28 cellular contexts compared by ENCODE assay signal in genomic region chr2:31404827-31405226, GRCh38. TPM values are rescaled to one million over a fixed set of nuclear protein-coding genes. Genes with fewer than 3 reads are reported as not detected.
"Had no signal": no experiment of that assay in that cellular context is flagged by ENCODE, and none has a peak within 500 bp of the region (broad histone marks: within the 10 kb centered on the region; RNA-seq: fewer than 3 reads in every experiment).

No MANE protein-coding gene starts in this region.

- ATAC-seq: activated naive CD4-positive, alpha-beta T cell treated with anti-CD3 and anti-CD28 coated beads, Interleukin-2, amount 50 U/mL, for 72 hours; activated naive CD8-positive, alpha-beta T cell treated with anti-CD3 and anti-CD28 coated beads, Interleukin-2, amount 50 U/mL, for 24 hours; activated T-cell treated with anti-CD3 and anti-CD28 coated beads, Interleukin-2, amount 50 U/mL, for 4 hours; body of pancreas; Right ventricle myocardium inferior; T-cell had no signal

- H3K9me3 ChIP-seq: ascending aorta, body of pancreas had no signal

- H3K27me3 ChIP-seq: ascending aorta, body of pancreas had no signal

- H3K4me3 ChIP-seq: ascending aorta, body of pancreas, SK-N-MC had no signal

- H3K36me3 ChIP-seq: ascending aorta had no signal

- H3K27ac Mint-ChIP-seq: activated CD4-positive, alpha-beta memory T cell treated with anti-CD3 and anti-CD28 coated beads for 36 hours; activated CD4-positive, alpha-beta T cell treated with anti-CD3 and anti-CD28 coated beads, Interleukin-2, amount 10 ng/mL, durations not matched to agents 7 days and 5 days; activated naive CD4-positive, alpha-beta T cell treated with anti-CD3 and anti-CD28 coated beads, Interleukin-2, amount 50 U/mL, for 72 hours; activated naive CD8-positive, alpha-beta T cell treated with anti-CD3 and anti-CD28 coated beads, Interleukin-2, amount 50 U/mL, for 24 hours; T-cell had no signal

- H3K4me1 Mint-ChIP-seq: activated CD4-positive, alpha-beta T cell treated with anti-CD3 and anti-CD28 coated beads, Interleukin-2, amount 10 ng/mL, durations not matched to agents 7 days and 5 days; activated naive CD8-positive, alpha-beta T cell treated with anti-CD3 and anti-CD28 coated beads, Interleukin-2, amount 50 U/mL, for 24 hours; T-cell had no signal

- DNase-seq: activated CD4-positive, alpha-beta memory T cell treated with anti-CD3 and anti-CD28 coated beads for 36 hours; activated CD4-positive, alpha-beta T cell treated with anti-CD3 and anti-CD28 coated beads, Interleukin-2, amount 10 ng/mL, durations not matched to agents 7 days and 5 days; activated CD4-positive, CD25-positive, alpha-beta regulatory T cell; activated CD8-positive, alpha-beta memory T cell treated with anti-CD3 and anti-CD28 coated beads for 24 hours; activated effector memory CD4-positive, alpha-beta T cell treated with anti-CD3 and anti-CD28 coated beads, Interleukin-2, amount 50 U/mL, for 16 hours; activated naive CD4-positive, alpha-beta T cell treated with Interleukin-2 at 50 U/mL for 16 hours; activated naive CD8-positive, alpha-beta T cell treated with anti-CD3 and anti-CD28 coated beads, Interleukin-2, amount 50 U/mL, for 24 hours; activated T-cell treated with anti-CD3 and anti-CD28 coated beads, Interleukin-2, amount 50 U/mL, for 4 hours; amniotic stem cell; body of pancreas; Kasumi-1; NCI-H1105 treated with DMSO at 0.1 percent for 48 hours; NCI-H1436 treated with DMSO at 0.1 percent for 48 hours; NCI-H187; NCI-H2081; NCI-H510A treated with DMSO at 0.1 percent for 48 hours; NCI-H69; NK-92 treated with Interleukin-12 subunit alpha and Interleukin-12 subunit beta, amount 100 ng/mL, for 24 hours; T-cell; T-helper 2 cell; T1000 had no signal

- H3K27ac ChIP-seq: ascending aorta, body of pancreas, SK-N-MC, VCaP had no signal

- H3K4me1 ChIP-seq: ascending aorta, body of pancreas had no signal

- H3K4me3 Mint-ChIP-seq: activated CD4-positive, alpha-beta memory T cell treated with anti-CD3 and anti-CD28 coated beads for 36 hours; activated CD4-positive, alpha-beta T cell treated with anti-CD3 and anti-CD28 coated beads, Interleukin-2, amount 10 ng/mL, durations not matched to agents 7 days and 5 days; activated naive CD8-positive, alpha-beta T cell treated with anti-CD3 and anti-CD28 coated beads, Interleukin-2, amount 50 U/mL, for 24 hours; activated T-cell treated with anti-CD3 and anti-CD28 coated beads, Interleukin-2, amount 50 U/mL, for 4 hours; T-cell had no signal

- H3K36me3 Mint-ChIP-seq: activated CD4-positive, alpha-beta memory T cell treated with anti-CD3 and anti-CD28 coated beads for 36 hours; activated naive CD4-positive, alpha-beta T cell treated with anti-CD3 and anti-CD28 coated beads, Interleukin-2, amount 50 U/mL, for 72 hours; T-cell had no signal

- H3K9me3 Mint-ChIP-seq: activated CD4-positive, alpha-beta memory T cell treated with anti-CD3 and anti-CD28 coated beads for 36 hours; activated CD4-positive, alpha-beta T cell treated with anti-CD3 and anti-CD28 coated beads, Interleukin-2, amount 10 ng/mL, durations not matched to agents 7 days and 5 days; activated naive CD4-positive, alpha-beta T cell treated with anti-CD3 and anti-CD28 coated beads, Interleukin-2, amount 50 U/mL, for 72 hours; activated naive CD8-positive, alpha-beta T cell treated with anti-CD3 and anti-CD28 coated beads, Interleukin-2, amount 50 U/mL, for 24 hours; activated T-cell treated with anti-CD3 and anti-CD28 coated beads, Interleukin-2, amount 50 U/mL, for 4 hours had no signal

- FAIRE-seq: bronchial epithelial cell, TTC549 had no signal

RNA-seq across cellular contexts. Expression of gene XDH, which starts 9.7 kb away (rescaled TPM):
- total RNA-seq: activated CD4-positive, alpha-beta memory T cell treated with anti-CD3 and anti-CD28 coated beads for 36 hours; activated naive CD4-positive, alpha-beta T cell treated with anti-CD3 and anti-CD28 coated beads, Interleukin-2, amount 50 U/mL, for 72 hours; activated T-cell treated with anti-CD3 and anti-CD28 coated beads, Interleukin-2, amount 50 U/mL, for 4 hours; ascending aorta; Right ventricle myocardium inferior had no signal
